ENCODE assay signal across 11 cellular contexts in genomic region chr3:149174901-149175300, GRCh38. TPM values are rescaled to one million over a fixed set of nuclear protein-coding genes. Genes with fewer than 3 reads are reported as not detected.
A peak's percentile ranks its signal among the peaks of the same experiment; 100 is the strongest.
DNase-seq lines count a peak whose midpoint lies in the region; ATAC-seq and TF ChIP-seq lines count a peak whose summit lies in the region.
"Had no signal": no experiment of that assay in that cellular context is flagged by ENCODE, and none has a peak within 500 bp of the region (broad histone marks: within the 10 kb centered on the region; RNA-seq: fewer than 3 reads in every experiment).

No MANE protein-coding gene starts in this region.

- H3K4me1 Mint-ChIP-seq in immature natural killer cell, result peaks cover 15 to 23% of the 10 kb centered on the region in 2 donors
- peaks cover 10% of the 10 kb centered on the region for H3K4me1 Mint-ChIP-seq in endothelial cell (ENCODE audit: unreplicated experiment)
- H3K4me1 Mint-ChIP-seq in CD8-positive, alpha-beta T cell (ENCODE audit: low read depth), result peaks cover 11% of the 10 kb centered on the region
- H3K4me1 Mint-ChIP-seq: neural crest cell had no signal

- H3K27ac ChIP-seq in CD8-positive, alpha-beta T cell (ENCODE audit: low read depth, low read length), result no peak overlapping the region
- H3K27ac ChIP-seq: epithelial cell of prostate had no signal

- H3K9me3 Mint-ChIP-seq in immature natural killer cell (no peaks in the 10 kb centered on the region), endothelial cell (ENCODE audit: unreplicated experiment) (no peaks in the 10 kb centered on the region)
- no peaks in the 10 kb centered on the region for H3K9me3 Mint-ChIP-seq in CD8-positive, alpha-beta T cell

- H3K36me3 Mint-ChIP-seq in immature natural killer cell, result peaks cover 24 to 48% (median 28%) of the 10 kb centered on the region in 3 donors
- H3K36me3 Mint-ChIP-seq in endothelial cell (ENCODE audit: low read depth, unreplicated experiment), result peaks cover 11% of the 10 kb centered on the region
- peaks cover 51% of the 10 kb centered on the region for H3K36me3 Mint-ChIP-seq in CD8-positive, alpha-beta T cell

- CTCF ChIA-PET in CD8-positive, alpha-beta T cell (lab: Charles Lee), result interaction anchor here (0.9 kb wide), 1 partner anchor 54 kb away, joined by 3 read pairs; no protein-coding TSS in a partner anchor

- POLR2A ChIA-PET in CD8-positive, alpha-beta T cell (lab: Charles Lee), result no interaction called here

- TF ChIP-seq CTCF in endothelial cell (IDR thresholded peaks at IDR 0.05; ENCODE audit: unreplicated experiment), result no peak
- no peak for TF ChIP-seq CTCF in CD8-positive, alpha-beta T cell (IDR thresholded peaks at IDR 0.05)

- H3K27me3 ChIP-seq in CD8-positive, alpha-beta T cell (ENCODE audit: insufficient read depth, low read length), result no peaks in the 10 kb centered on the region

- H3K4me1 ChIP-seq in CD8-positive, alpha-beta T cell (ENCODE audit: insufficient read depth, low read length), result no peaks in the 10 kb centered on the region

- no peak overlapping the region for H3K4me3 ChIP-seq in CD8-positive, alpha-beta T cell (ENCODE audit: low read depth, low read length)

- DNase-seq in immature natural killer cell (peak; percentile 39 to 49 (median 44)), endothelial cell (ENCODE audit: low spot score) (no peak), NCI-H524 treated with DMSO at 0.1 percent for 48 hours (lab: John Stamatoyannopoulos, UW) (no peak), NCI-H1694 treated with DMSO at 0.1 percent for 48 hours (lab: John Stamatoyannopoulos, UW) (no peak)
- no peak for DNase-seq in CD8-positive, alpha-beta T cell
- DNase-seq: NCI-H146 had no signal

- H3K9me3 ChIP-seq in CD8-positive, alpha-beta T cell (ENCODE audit: low read length), result no peaks in the 10 kb centered on the region

- peak overlapping the region in 2 of 5 donors; percentile 1 to 50 for H3K4me3 Mint-ChIP-seq in immature natural killer cell
- no peak overlapping the region for H3K4me3 Mint-ChIP-seq in endothelial cell (ENCODE audit: unreplicated experiment)
- H3K4me3 Mint-ChIP-seq in CD8-positive, alpha-beta T cell, result no peak overlapping the region
- H3K4me3 Mint-ChIP-seq: neural crest cell had no signal

- no peaks in the 10 kb centered on the region for H3K27me3 Mint-ChIP-seq in immature natural killer cell (ENCODE audit: low read depth in 3 of 3)
- H3K27me3 Mint-ChIP-seq in endothelial cell (ENCODE audit: unreplicated experiment), result peaks cover 1% of the 10 kb centered on the region
- no peaks in the 10 kb centered on the region for H3K27me3 Mint-ChIP-seq in CD8-positive, alpha-beta T cell (ENCODE audit: low read depth)

- peaks cover 8% of the 10 kb centered on the region for H3K36me3 ChIP-seq in CD8-positive, alpha-beta T cell (ENCODE audit: insufficient read depth, low read length)

- ATAC-seq in GM18508 (IDR thresholded peaks at IDR 0.05; ENCODE audit: insufficient read depth, unreplicated experiment) (peak; percentile 94), GM21576 (IDR thresholded peaks at IDR 0.05; ENCODE audit: unreplicated experiment) (peak; percentile 94), HG03558 (IDR thresholded peaks at IDR 0.05; ENCODE audit: extremely low read depth, unreplicated experiment) (peak; percentile 98)
- no peak for ATAC-seq in CD8-positive, alpha-beta T cell

- H3K27ac Mint-ChIP-seq in immature natural killer cell, result peak overlapping the region in 4 of 6 donors; percentile 28 to 73 (median 34)
- H3K27ac Mint-ChIP-seq in endothelial cell (ENCODE audit: unreplicated experiment), result no peak overlapping the region
- no peak overlapping the region for H3K27ac Mint-ChIP-seq in CD8-positive, alpha-beta T cell

- intact Hi-C loops in CD8-positive, alpha-beta T cell (cut with DNase I, micrococcal nuclease), result no loop called here

RNA-seq across cellular contexts. Expression of gene HPS3, which starts 45.5 kb away (rescaled TPM):
- polyA plus RNA-seq in immature natural killer cell, result 10 to 100 TPM; 45.7 to 69.7 (median 51.9) TPM
- total RNA-seq in endothelial cell (ENCODE audit: unreplicated experiment), result 18.8 TPM
- 1 to 10 TPM; 5.8 to 6.4 TPM for total RNA-seq in CD8-positive, alpha-beta T cell

RNA-seq across cellular contexts. Expression of gene CP, which starts 46.7 kb away (rescaled TPM):
- under 1 TPM in 1 of 3 donors, not detected in 2; 0.77 TPM for polyA plus RNA-seq in immature natural killer cell
- total RNA-seq in endothelial cell (ENCODE audit: unreplicated experiment), result 0.44 TPM
- total RNA-seq in CD8-positive, alpha-beta T cell, result not detected

Comparison
In these comparisons a context has a peak if more than half of its experiments do, and no peak if none do; other contexts are left out.
1. DNase-seq: peak in immature natural killer cell (3 of 3); none in endothelial cell (single experiment), CD8-positive, alpha-beta T cell (0 of 7), NCI-H524 treated with DMSO at 0.1 percent for 48 hours (single experiment) and NCI-H1694 treated with DMSO at 0.1 percent for 48 hours (single experiment).
2. H3K27ac Mint-ChIP-seq: peak in immature natural killer cell (4 of 6); none in endothelial cell (single experiment) and CD8-positive, alpha-beta T cell (single experiment).